In the genomic region with DNA sequence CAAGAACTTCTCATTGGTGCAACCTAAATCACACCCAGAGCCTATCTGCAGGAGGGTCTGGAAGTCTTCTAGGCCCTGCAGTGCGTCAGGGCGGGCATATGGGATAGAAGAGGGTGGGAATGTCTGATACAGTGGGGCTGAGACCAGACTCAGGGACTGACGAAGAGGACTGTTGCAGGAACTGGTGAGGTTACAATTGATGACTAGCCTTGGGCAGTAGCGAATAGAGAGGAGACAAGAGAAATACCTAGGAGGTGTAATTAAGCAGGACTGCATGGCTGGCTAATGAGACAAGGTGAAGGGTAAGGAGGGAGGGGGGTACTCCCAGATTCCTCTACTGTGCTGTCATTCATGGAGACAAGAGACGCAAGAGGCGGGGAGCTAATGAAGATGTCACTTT, we compare ENCODE assay signal across 23 cellular contexts.
"Had no signal": no experiment of that assay in that cellular context is flagged by ENCODE, and none has a peak within 500 bp of the region (broad histone marks: within the 10 kb centered on the region; RNA-seq: fewer than 3 reads in every experiment).

No MANE protein-coding gene starts in this region.

- H3K27me3 ChIP-seq: esophagus muscularis mucosa, gastrocnemius medialis, right atrium auricular region, sigmoid colon, suprapubic skin, tibial artery, upper lobe of left lung, uterus had no signal

- H3K36me3 ChIP-seq: gastrocnemius medialis, right atrium auricular region, sigmoid colon, suprapubic skin, uterus had no signal

- H3K9me3 ChIP-seq: esophagus muscularis mucosa, gastrocnemius medialis, mucosa of descending colon, right atrium auricular region, sigmoid colon, suprapubic skin, tibial artery, upper lobe of left lung, uterus had no signal

- H3K4me1 ChIP-seq: uterus had no signal

- H3K4me3 ChIP-seq: esophagus muscularis mucosa, gastrocnemius medialis, lung, mucosa of descending colon, right atrium auricular region, sigmoid colon, skin epidermis, suprapubic skin, tibial artery, upper lobe of left lung, uterus had no signal

- DNase-seq: effector memory CD8-positive, alpha-beta T cell; gastrocnemius medialis; immature natural killer cell; kidney; left colon; left ventricle myocardium superior; mesenchymal stem cell; mucosa of descending colon; naive thymus-derived CD8-positive, alpha-beta T cell; posterior cingulate gyrus; sigmoid colon; stimulated activated CD4-positive, alpha-beta T cell treated with anti-CD3 and anti-CD28 coated beads, Interleukin-2, amount 100 ng/mL, for 24 hours; stimulated activated CD4-positive, alpha-beta T cell treated with anti-CD3 and anti-CD28 coated beads, Interleukin-4, amount 100 ng/mL, for 4 hours; stimulated activated naive CD4-positive, alpha-beta T cell treated with Interleukin-2 at 50 U/mL for 16 hours; tibial artery; upper lobe of left lung; uterus had no signal

- H3K27ac ChIP-seq: epithelial cell of prostate, esophagus muscularis mucosa, gastrocnemius medialis, right atrium auricular region, sigmoid colon, skin epidermis, suprapubic skin, upper lobe of left lung, uterus had no signal
